In the genomic region with DNA sequence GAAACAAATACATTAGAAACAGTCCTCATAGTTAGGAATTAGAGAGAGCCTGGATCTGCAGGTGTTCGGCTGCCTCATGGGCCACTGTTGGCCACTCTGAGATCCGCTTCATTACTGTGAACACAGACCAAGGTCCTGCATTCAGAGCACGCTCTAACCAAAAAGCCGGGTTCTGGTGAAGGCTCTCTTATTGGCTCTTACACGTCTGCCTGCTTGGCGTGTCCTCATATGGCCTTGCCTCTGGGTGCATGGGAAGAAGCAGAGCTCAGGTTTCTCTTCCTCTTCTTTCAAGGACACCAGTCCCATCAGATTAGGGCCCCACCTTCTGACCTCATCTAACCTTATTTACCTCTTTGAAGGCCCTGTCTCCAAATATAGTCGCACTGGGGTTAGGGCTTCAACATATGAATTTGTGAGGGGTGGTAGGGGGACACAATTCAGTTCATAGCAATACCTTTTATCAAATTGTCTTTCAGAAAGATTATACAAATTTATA, we compare ENCODE assay signal across 9 cellular contexts. TPM values are rescaled to one million over a fixed set of nuclear protein-coding genes. Genes with fewer than 3 reads are reported as not detected.
DNase-seq lines count a peak whose midpoint lies in the region; ATAC-seq and TF ChIP-seq lines count a peak whose summit lies in the region.
"Had no signal": no experiment of that assay in that cellular context is flagged by ENCODE, and none has a peak within 500 bp of the region (broad histone marks: within the 10 kb centered on the region; RNA-seq: fewer than 3 reads in every experiment).

No MANE protein-coding gene starts in this region.

- CTCF ChIA-PET in GM10248 (lab: Yijun Ruan, JAX): interaction anchor here (1.0 to 2.5 kb wide), 6 partner anchors 10 to 185 kb away, joined by 3 to 19 read pairs (median 6); no protein-coding TSS in a partner anchor
- CTCF ChIA-PET in naive thymus-derived CD4-positive, alpha-beta T cell (lab: Charles Lee): no interaction called here

- POLR2A ChIA-PET in GM10248 (lab: Yijun Ruan, JAX): interaction anchor here (0.6 kb wide), 1 partner anchor 263 kb away, joined by 3 read pairs; no protein-coding TSS in a partner anchor
- POLR2A ChIA-PET in naive thymus-derived CD4-positive, alpha-beta T cell (lab: Charles Lee): no interaction called here

- intact Hi-C loops in naive thymus-derived CD4-positive, alpha-beta T cell (cut with micrococcal nuclease): no loop called here

- no peak overlapping the region for H3K27ac ChIP-seq in naive thymus-derived CD4-positive, alpha-beta T cell (ENCODE audit: low read depth, low read length)
- H3K27ac ChIP-seq: ascending aorta had no signal

- no peak for TF ChIP-seq CTCF in GM10248 (IDR thresholded peaks at IDR 0.05; ENCODE audit: control extremely low read depth, extremely low read depth, low read depth, missing control alignments)

- no peaks in the 10 kb centered on the region for H3K9me3 ChIP-seq in naive thymus-derived CD4-positive, alpha-beta T cell (ENCODE audit: control insufficient read depth in 2 of 3, low read length in 3 of 3)
- H3K9me3 ChIP-seq: ascending aorta had no signal

- DNase-seq in GM10248 (ENCODE audit: extremely low spot score): peak; percentile 78
- no peak for DNase-seq in naive thymus-derived CD4-positive, alpha-beta T cell
- no peak for DNase-seq in stimulated activated CD8-positive, alpha-beta memory T cell treated with anti-CD3 and anti-CD28 coated beads, Interleukin-4, amount 100 ng/mL, for 48 hours
- DNase-seq in activated naive CD4-positive, alpha-beta T cell treated with anti-CD3 and anti-CD28 coated beads, Interleukin-2, amount 50 U/mL, for 16 hours: no peak
- no peak for DNase-seq in stimulated activated CD4-positive, alpha-beta T cell treated with anti-CD3 and anti-CD28 coated beads, Interleukin-2, amount 100 ng/mL, for 48 hours

- no peaks in the 10 kb centered on the region for H3K36me3 ChIP-seq in naive thymus-derived CD4-positive, alpha-beta T cell (ENCODE audit: control insufficient read depth in 2 of 3, insufficient read depth in 3 of 3, low read length in 3 of 3)
- H3K36me3 ChIP-seq: ascending aorta had no signal

- no peaks in the 10 kb centered on the region for H3K27me3 ChIP-seq in naive thymus-derived CD4-positive, alpha-beta T cell (ENCODE audit: control insufficient read depth in 2 of 2, insufficient read depth in 2 of 2, low read length in 2 of 2)
- H3K27me3 ChIP-seq: ascending aorta had no signal

- H3K9me3 Mint-ChIP-seq in naive thymus-derived CD4-positive, alpha-beta T cell: no peaks in the 10 kb centered on the region

- H3K27me3 Mint-ChIP-seq in naive thymus-derived CD4-positive, alpha-beta T cell: peaks cover 0 to 4% (median 0%) of the 10 kb centered on the region in 5 donors

- H3K36me3 Mint-ChIP-seq in naive thymus-derived CD4-positive, alpha-beta T cell: no peaks in the 10 kb centered on the region

- H3K4me3 ChIP-seq in naive thymus-derived CD4-positive, alpha-beta T cell (ENCODE audit: low read length): no peak overlapping the region
- H3K4me3 ChIP-seq: ascending aorta had no signal

- ATAC-seq in GM21447 (IDR thresholded peaks at IDR 0.05; ENCODE audit: unreplicated experiment): peak; percentile 100
- ATAC-seq in HG03520 (IDR thresholded peaks at IDR 0.05; ENCODE audit: unreplicated experiment): peak; percentile 98
- peak; percentile 75 for ATAC-seq in SK-N-SH treated with all-trans-retinoic acid at 6 μM for 48 hours
- peak; percentile 92 for ATAC-seq in naive thymus-derived CD4-positive, alpha-beta T cell

- H3K27ac Mint-ChIP-seq in naive thymus-derived CD4-positive, alpha-beta T cell: no peak overlapping the region

- no peaks in the 10 kb centered on the region for H3K4me1 ChIP-seq in naive thymus-derived CD4-positive, alpha-beta T cell (ENCODE audit: control insufficient read depth in 2 of 2, insufficient read depth in 2 of 2, low read length in 2 of 2)
- H3K4me1 ChIP-seq: ascending aorta had no signal

- peaks cover 0 to 17% (median 12%) of the 10 kb centered on the region in 7 donors for H3K4me1 Mint-ChIP-seq in naive thymus-derived CD4-positive, alpha-beta T cell

- no peak overlapping the region for H3K4me3 Mint-ChIP-seq in naive thymus-derived CD4-positive, alpha-beta T cell

TF ChIP-seq in SK-N-SH treated with all-trans-retinoic acid at 6 μM for 48 hours, 23 proteins besides CTCF, POLR2A, EP300 and RAD21:
- TF ChIP-seq SNAI2 (CRISPR knock-in tag; IDR thresholded peaks at IDR 0.05) (no peak), GLIS3 (CRISPR knock-in tag; IDR thresholded peaks at IDR 0.05) (no peak), ISL1 (CRISPR knock-in tag; IDR thresholded peaks at IDR 0.05) (no peak), OSR1 (CRISPR knock-in tag; IDR thresholded peaks at IDR 0.05) (no peak), TOX (CRISPR knock-in tag; IDR thresholded peaks at IDR 0.05; ENCODE audit: borderline replicate concordance) (no peak), CREB5 (CRISPR knock-in tag; IDR thresholded peaks at IDR 0.05; ENCODE audit: low read depth) (no peak), ZFP30 (CRISPR knock-in tag; IDR thresholded peaks at IDR 0.05) (no peak), TCF4 (CRISPR knock-in tag; IDR thresholded peaks at IDR 0.05; ENCODE audit: borderline replicate concordance) (no peak)

RNA-seq across cellular contexts. Expression of gene ELF2, which starts 37.1 kb away (rescaled TPM):
- total RNA-seq in naive thymus-derived CD4-positive, alpha-beta T cell: 10 to 100 TPM; 40.1 to 88.2 (median 76.2) TPM
- polyA plus RNA-seq in naive thymus-derived CD4-positive, alpha-beta T cell: 10 to 100 TPM; 30.6 to 36.5 TPM
